ENCODE assay signal across 9 cellular contexts in the genomic region with DNA sequence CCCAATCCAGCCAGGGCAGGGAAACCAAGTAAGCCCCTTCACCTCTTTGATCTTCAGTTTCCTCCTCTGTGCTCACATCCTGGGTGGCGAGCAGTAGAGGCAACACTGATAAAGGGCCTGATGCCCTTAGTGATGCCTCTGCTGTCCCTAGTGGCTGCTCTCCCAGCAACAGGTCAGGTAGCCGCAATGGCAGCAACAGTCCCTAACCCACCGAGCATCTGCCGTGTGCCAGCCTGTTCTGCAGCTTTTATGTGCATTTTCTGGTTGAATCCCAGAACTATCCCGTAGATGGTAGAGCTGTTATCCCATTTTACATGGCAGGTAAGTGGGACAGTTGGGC. TPM values are rescaled to one million over a fixed set of nuclear protein-coding genes. Genes with fewer than 3 reads are reported as not detected.
A peak's percentile ranks its signal among the peaks of the same experiment; 100 is the strongest.
DNase-seq lines count a peak whose midpoint lies in the region; ATAC-seq and TF ChIP-seq lines count a peak whose summit lies in the region.
"Had no signal": no experiment of that assay in that cellular context is flagged by ENCODE, and none has a peak within 500 bp of the region (broad histone marks: within the 10 kb centered on the region; RNA-seq: fewer than 3 reads in every experiment).

No MANE protein-coding gene starts in this region.

- H3K9me3 ChIP-seq in upper lobe of left lung = no peaks in the 10 kb centered on the region
- no peaks in the 10 kb centered on the region for H3K9me3 ChIP-seq in colonic mucosa

- H3K27ac ChIP-seq in upper lobe of left lung (no peak overlapping the region), colonic mucosa (no peak overlapping the region)

- no peak overlapping the region for H3K4me3 ChIP-seq in AG04449 (ENCODE audit: low read depth, low read length)
- H3K4me3 ChIP-seq in foreskin fibroblast (ENCODE audit: low read depth in 1 of 2, low read length in 2 of 2) = no peak overlapping the region
- no peak overlapping the region for H3K4me3 ChIP-seq in upper lobe of left lung
- no peak overlapping the region for H3K4me3 ChIP-seq in colonic mucosa

- CTCF ChIA-PET in AG04449 (lab: Yijun Ruan, JAX) = interaction anchor here (0.8 to 5.6 kb wide), 5 partner anchors 9 to 85 kb away, joined by 3 to 65 read pairs (median 3); a partner anchor contains a TSS
- CTCF ChIA-PET in T-cell (lab: Charles Lee) = no interaction called here

- ATAC-seq in T-cell (replicated peaks in 1 of 4) = peak; percentile 39 to 76 (median 56)
- no peak for ATAC-seq in upper lobe of left lung (ENCODE audit: low FRiP score in 2 of 2)
- ATAC-seq in HG02840 (IDR thresholded peaks at IDR 0.05; ENCODE audit: low FRiP score, unreplicated experiment) = no peak

- DNase-seq in AG04449 (ENCODE audit: low read depth, low spot score) = no peak
- peak in 8 of 34 experiments; percentile 26 to 51 (median 45) for DNase-seq in T-cell
- DNase-seq in foreskin fibroblast = no peak
- DNase-seq in upper lobe of left lung = no peak
- no peak for DNase-seq in dedifferentiated amniotic fluid mesenchymal stem cell (ENCODE audit: extremely low spot score)
- DNase-seq in colonic mucosa = no peak
- DNase-seq: activated CD8-positive, alpha-beta memory T cell treated with anti-CD3 and anti-CD28 coated beads, Interleukin-2, amount 50 U/mL, for 4 hours had no signal

- H3K27ac Mint-ChIP-seq in T-cell = peak overlapping the region; percentile 74

- TF ChIP-seq POLR2A in upper lobe of left lung (IDR thresholded peaks at IDR 0.05) = no peak

- POLR2A ChIA-PET in AG04449 (lab: Yijun Ruan, JAX) = interaction anchor here (0.5 to 1.3 kb wide), 4 partner anchors 9 to 115 kb away, joined by 3 to 5 read pairs (median 4); no protein-coding TSS in a partner anchor
- POLR2A ChIA-PET in T-cell (lab: Charles Lee) = interaction anchor here in 1 of 2 donors (0.5 kb wide), 1 partner anchor 36 kb away, joined by 8 read pairs; no protein-coding TSS in a partner anchor

- TF ChIP-seq CTCF in AG04449 (IDR thresholded peaks at IDR 0.05; ENCODE audit: insufficient read depth, low read length, missing control alignments) (peak; percentile 29), GM12872 (IDR thresholded peaks at IDR 0.05; ENCODE audit: insufficient read depth, low read depth, low read length) (peak; percentile 54), foreskin fibroblast (IDR thresholded peaks at IDR 0.05; ENCODE audit: low read depth, low read length) (peak; percentile 34), upper lobe of left lung (IDR thresholded peaks at IDR 0.05) (no peak), colonic mucosa (IDR thresholded peaks at IDR 0.05) (no peak)

- H3K36me3 ChIP-seq in upper lobe of left lung (peaks cover 19 to 85% (median 52%) of the 10 kb centered on the region in 4 donors), colonic mucosa (peaks cover 18% of the 10 kb centered on the region)

- H3K4me1 ChIP-seq in upper lobe of left lung (peaks cover 12 to 16% (median 15%) of the 10 kb centered on the region in 4 donors), colonic mucosa (peaks cover 10% of the 10 kb centered on the region)

- H3K36me3 Mint-ChIP-seq in T-cell = peaks cover 31% of the 10 kb centered on the region

- H3K27me3 ChIP-seq in upper lobe of left lung = no peaks in the 10 kb centered on the region
- H3K27me3 ChIP-seq in colonic mucosa = no peaks in the 10 kb centered on the region

- H3K4me3 Mint-ChIP-seq in T-cell = no peak overlapping the region

- H3K4me1 Mint-ChIP-seq in T-cell = peaks cover 23 to 35% (median 32%) of the 10 kb centered on the region in 3 donors

- TF ChIP-seq EP300 in upper lobe of left lung (IDR thresholded peaks at IDR 0.05) = no peak

- intact Hi-C loops in colonic mucosa (cut with DNase I) = no loop called here

- 87 to 91% methylated on average over 5 of the region's 5 CpGs for WGBS in upper lobe of left lung, 2 donors

- H3K9ac ChIP-seq in colonic mucosa (ENCODE audit: low read depth in 2 of 2, low read length in 2 of 2) = no peak overlapping the region

- no peaks in the 10 kb centered on the region for H3K9me3 Mint-ChIP-seq in T-cell

- H3K27me3 Mint-ChIP-seq in T-cell = no peaks in the 10 kb centered on the region

RNA-seq across cellular contexts. Expression of a gene that starts 5.2 kb away (rescaled TPM):
- total RNA-seq in T-cell = 10 to 100 TPM; 66.4 to 96.8 (median 76.8) TPM
- 100 to 1,000 TPM in 1 of 6 donors, 10 to 100 TPM in 5; 64.0 to 120 (median 88.8) TPM for total RNA-seq in upper lobe of left lung
- total RNA-seq in colonic mucosa = 10 to 100 TPM; 59.2 to 84.1 TPM

RNA-seq across cellular contexts. Expression of a gene that starts 28.0 kb away (rescaled TPM):
- total RNA-seq in T-cell (100 to 1,000 TPM; 200 to 364 (median 284) TPM), upper lobe of left lung (100 to 1,000 TPM in 5 of 6 donors, 10 to 100 TPM in 1; 99.9 to 479 (median 131) TPM), colonic mucosa (10 to 100 TPM; 27.3 to 31.1 TPM)

RNA-seq across cellular contexts. Expression of a gene that starts 31.3 kb away (rescaled TPM):
- total RNA-seq in T-cell (over 10,000 TPM; 21,382 to 33,585 (median 22,045) TPM), upper lobe of left lung (over 10,000 TPM in 5 of 6 donors, 1,000 to 10,000 TPM in 1; 9,697 to 52,390 (median 19,698) TPM), colonic mucosa (1,000 to 10,000 TPM; 4,716 to 6,071 TPM)

RNA-seq across cellular contexts. Expression of a gene that starts 40.1 kb away (rescaled TPM):
- total RNA-seq in T-cell = 10 to 100 TPM; 32.5 to 36.9 (median 34.5) TPM
- 10 to 100 TPM; 22.6 to 60.7 (median 39.7) TPM for total RNA-seq in upper lobe of left lung
- total RNA-seq in colonic mucosa = 10 to 100 TPM; 16.6 to 30.8 TPM

RNA-seq across cellular contexts. Expression of a gene that starts 42.2 kb away (rescaled TPM):
- 10 to 100 TPM; 36.3 to 72.9 (median 69.3) TPM for total RNA-seq in T-cell
- 10 to 100 TPM; 27.9 to 65.8 (median 45.3) TPM for total RNA-seq in upper lobe of left lung
- 10 to 100 TPM; 27.4 to 32.2 TPM for total RNA-seq in colonic mucosa

Comparison
In these comparisons a context has a peak if more than half of its experiments do, and no peak if none do; other contexts are left out.
1. CTCF ChIP-seq: peak in AG04449 (single experiment), GM12872 (single experiment) and foreskin fibroblast (single experiment); none in upper lobe of left lung (0 of 6) and colonic mucosa (single experiment).
2. ATAC-seq: peak in T-cell (4 of 4); none in upper lobe of left lung (0 of 2) and HG02840 (single experiment).